ENCODE assay signal across 15 cellular contexts in the genomic region with DNA sequence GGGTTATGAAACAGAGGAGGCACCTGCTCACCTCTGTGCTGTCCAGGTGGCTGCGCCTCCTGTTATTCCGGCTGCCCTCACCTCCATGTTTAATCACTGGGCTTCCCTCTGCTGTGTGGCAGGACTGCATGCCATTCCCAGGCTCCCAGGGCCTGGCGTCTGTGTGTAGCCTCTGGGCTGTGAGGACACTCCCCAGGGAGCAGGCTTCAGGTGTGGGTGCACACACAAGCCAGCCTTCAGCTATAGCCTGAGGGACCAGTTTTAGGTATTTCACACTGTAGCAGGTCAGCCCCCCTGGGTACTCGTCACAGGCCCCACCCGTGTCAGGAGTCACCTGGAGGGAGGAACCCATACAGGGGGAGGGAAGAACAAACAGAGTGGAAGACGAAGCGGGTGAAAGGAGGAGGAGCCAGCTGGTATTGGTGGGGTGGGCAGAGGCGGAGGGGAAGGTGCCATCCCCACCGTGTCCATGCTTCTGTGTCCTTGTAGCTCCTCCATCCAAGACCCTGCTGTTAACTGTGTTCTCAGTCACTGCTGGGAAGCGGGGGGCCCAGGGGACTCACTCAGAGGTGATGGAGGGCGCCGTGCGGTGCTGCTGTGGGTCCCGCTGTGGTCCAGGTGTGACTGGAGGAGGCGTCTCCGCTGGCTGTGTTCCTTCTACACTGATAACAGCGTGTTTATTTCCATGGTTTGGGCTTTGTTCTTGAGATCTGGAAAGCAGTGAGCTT.
DNase-seq lines count a peak whose midpoint lies in the region; ATAC-seq and TF ChIP-seq lines count a peak whose summit lies in the region.
"Had no signal": no experiment of that assay in that cellular context is flagged by ENCODE, and none has a peak within 500 bp of the region (broad histone marks: within the 10 kb centered on the region; RNA-seq: fewer than 3 reads in every experiment).

No MANE protein-coding gene starts in this region.

- peaks cover 24 to 48% (median 33%) of the 10 kb centered on the region in 3 donors for H3K36me3 ChIP-seq in tibial artery
- peaks cover 64 to 71% of the 10 kb centered on the region in 2 experiments for H3K36me3 ChIP-seq in mesenchymal stem cell (ENCODE audit: control insufficient read depth in 1 of 2, insufficient read depth in 2 of 2, low read depth in 1 of 2, low read length in 2 of 2)
- H3K36me3 ChIP-seq: ovary had no signal

- H3K9me3 ChIP-seq in tibial artery (no peaks in the 10 kb centered on the region), mesenchymal stem cell (ENCODE audit: control insufficient read depth, low read length) (no peaks in the 10 kb centered on the region)
- H3K9me3 ChIP-seq: ovary had no signal

- no peak for TF ChIP-seq CTCF in tibial artery (IDR thresholded peaks at IDR 0.05)

- H3K4me1 Mint-ChIP-seq in activated naive CD4-positive, alpha-beta T cell treated with anti-CD3 and anti-CD28 coated beads, Interleukin-2, amount 50 U/mL, for 24 hours = peaks cover 15% of the 10 kb centered on the region

- H3K27me3 Mint-ChIP-seq in activated naive CD4-positive, alpha-beta T cell treated with anti-CD3 and anti-CD28 coated beads, Interleukin-2, amount 50 U/mL, for 24 hours = no peaks in the 10 kb centered on the region
- H3K27me3 Mint-ChIP-seq: activated T-cell treated with anti-CD3 and anti-CD28 coated beads, Interleukin-2, amount 50 U/mL, for 24 hours had no signal

- H3K4me3 Mint-ChIP-seq in activated naive CD4-positive, alpha-beta T cell treated with anti-CD3 and anti-CD28 coated beads, Interleukin-2, amount 50 U/mL, for 24 hours = no peak overlapping the region
- H3K4me3 Mint-ChIP-seq: activated T-cell treated with anti-CD3 and anti-CD28 coated beads, Interleukin-2, amount 50 U/mL, for 24 hours had no signal

- peak; percentile 10 for ATAC-seq in left colon
- ATAC-seq in GM21737 (IDR thresholded peaks at IDR 0.05; ENCODE audit: unreplicated experiment) = no peak

- H3K27me3 ChIP-seq in tibial artery (no peaks in the 10 kb centered on the region), mesenchymal stem cell (ENCODE audit: control insufficient read depth in 1 of 2, insufficient read depth in 1 of 2, low read length in 2 of 2) (no peaks in the 10 kb centered on the region)
- H3K27me3 ChIP-seq: ovary had no signal

- no peak for DNase-seq in activated naive CD4-positive, alpha-beta T cell treated with anti-CD3 and anti-CD28 coated beads, Interleukin-2, amount 50 U/mL, for 16 hours
- DNase-seq in NCI-H526 treated with DMSO at 0.1 percent for 48 hours (lab: John Stamatoyannopoulos, UW) = peak; percentile 12
- DNase-seq in left colon = no peak
- DNase-seq in tibial artery = peak in 1 of 2 donors; percentile 63
- DNase-seq in NCI-H345 (lab: John Stamatoyannopoulos, UW) = no peak
- DNase-seq in mesenchymal stem cell = no peak
- DNase-seq: DND-41; effector CD8-positive, alpha-beta T cell; foreskin fibroblast; GM23248; mesendoderm had no signal

- 96% methylated on average over 17 of the region's 17 CpGs for WGBS in mesenchymal stem cell

- no peak overlapping the region for H2AFZ ChIP-seq in mesenchymal stem cell (ENCODE audit: low read depth, low read length)
- H2AFZ ChIP-seq: GM23248 had no signal

- H4K91ac ChIP-seq in mesenchymal stem cell (ENCODE audit: low read length) = no peak overlapping the region

- no peak overlapping the region for H3K4me2 ChIP-seq in mesenchymal stem cell (ENCODE audit: low read length, poor library complexity, severe bottlenecking)

- peak overlapping the region; percentile 10 to 63 for H3K27ac ChIP-seq in tibial artery
- no peak overlapping the region for H3K27ac ChIP-seq in mesenchymal stem cell (ENCODE audit: low read length, poor library complexity, severe bottlenecking)
- H3K27ac ChIP-seq: GM23248, ovary had no signal

- H3K9me3 Mint-ChIP-seq in activated naive CD4-positive, alpha-beta T cell treated with anti-CD3 and anti-CD28 coated beads, Interleukin-2, amount 50 U/mL, for 24 hours = no peaks in the 10 kb centered on the region
- H3K9me3 Mint-ChIP-seq: activated T-cell treated with anti-CD3 and anti-CD28 coated beads, Interleukin-2, amount 50 U/mL, for 24 hours had no signal

- intact Hi-C loops in left colon (cut with DNase I, micrococcal nuclease) = no loop called here
- intact Hi-C loops in tibial artery (cut with DNase I; ENCODE audit: low total_unique reads) = loop anchor here (5.0 kb wide), 1 partner anchor 200 kb away; a partner anchor contains a TSS

- H3K27ac Mint-ChIP-seq in activated naive CD4-positive, alpha-beta T cell treated with anti-CD3 and anti-CD28 coated beads, Interleukin-2, amount 50 U/mL, for 24 hours = peak overlapping the region; percentile 85

- H2AK5ac ChIP-seq in mesenchymal stem cell (ENCODE audit: low read length, severe bottlenecking) = no peak overlapping the region

- H3K4me1 ChIP-seq in tibial artery (peaks cover 0 to 58% (median 18%) of the 10 kb centered on the region in 4 donors), mesenchymal stem cell (ENCODE audit: control insufficient read depth, insufficient read depth, low read depth, low read length) (peaks cover 7% of the 10 kb centered on the region)

- H3K9ac ChIP-seq in mesenchymal stem cell (ENCODE audit: low read length) = no peak overlapping the region
- H3K9ac ChIP-seq: GM23248 had no signal

- no peak overlapping the region for H4K8ac ChIP-seq in mesenchymal stem cell (ENCODE audit: low read length)

- no peak overlapping the region for H3K14ac ChIP-seq in mesenchymal stem cell (ENCODE audit: low read length in 2 of 2)

- no peak overlapping the region for H2BK120ac ChIP-seq in mesenchymal stem cell (ENCODE audit: low read depth, low read length)

- H3K4me3 ChIP-seq in tibial artery (no peak overlapping the region), mesenchymal stem cell (ENCODE audit: insufficient read depth in 1 of 2, low read depth in 1 of 2, low read length in 2 of 2) (no peak overlapping the region)
- H3K4me3 ChIP-seq: GM23248, ovary had no signal

- no peak overlapping the region for H2BK12ac ChIP-seq in mesenchymal stem cell (ENCODE audit: low read length in 2 of 2)

- no peak overlapping the region for H2BK15ac ChIP-seq in mesenchymal stem cell (ENCODE audit: low read depth, poor library complexity, severe bottlenecking)

- H3K4ac ChIP-seq in mesenchymal stem cell (ENCODE audit: low read depth in 1 of 2, low read length in 2 of 2) = peak overlapping the region in 1 of 2 experiments; percentile 9

- no peak overlapping the region for H3K18ac ChIP-seq in mesenchymal stem cell (ENCODE audit: low read depth in 1 of 2, low read length in 2 of 2)

- no peak overlapping the region for H2BK5ac ChIP-seq in mesenchymal stem cell (ENCODE audit: low read depth, low read length, poor library complexity, severe bottlenecking)

- H3K36me3 Mint-ChIP-seq in activated naive CD4-positive, alpha-beta T cell treated with anti-CD3 and anti-CD28 coated beads, Interleukin-2, amount 50 U/mL, for 24 hours = peaks cover 8% of the 10 kb centered on the region

- H3K23ac ChIP-seq in mesenchymal stem cell (ENCODE audit: low read length in 2 of 2) = no peak overlapping the region

- peaks cover 17% of the 10 kb centered on the region for H3K79me1 ChIP-seq in mesenchymal stem cell (replicated peaks; ENCODE audit: low read length, poor library complexity, severe bottlenecking)
